In genomic region chr13:19958119-19959111, GRCh38 we compare ENCODE assay signal across 1 cellular context.
TF ChIP-seq lines count a peak whose summit lies in the region.

Gene ZMYM2 (plus strand): TSS chr13:19958727. CDS start chr13:19993073, 34,346 bp downstream.

TF ChIP-seq in HepG2, 621 proteins besides CTCF, POLR2A, EP300 and RAD21 (continued from another document):
- TF ChIP-seq, protein P1, sequence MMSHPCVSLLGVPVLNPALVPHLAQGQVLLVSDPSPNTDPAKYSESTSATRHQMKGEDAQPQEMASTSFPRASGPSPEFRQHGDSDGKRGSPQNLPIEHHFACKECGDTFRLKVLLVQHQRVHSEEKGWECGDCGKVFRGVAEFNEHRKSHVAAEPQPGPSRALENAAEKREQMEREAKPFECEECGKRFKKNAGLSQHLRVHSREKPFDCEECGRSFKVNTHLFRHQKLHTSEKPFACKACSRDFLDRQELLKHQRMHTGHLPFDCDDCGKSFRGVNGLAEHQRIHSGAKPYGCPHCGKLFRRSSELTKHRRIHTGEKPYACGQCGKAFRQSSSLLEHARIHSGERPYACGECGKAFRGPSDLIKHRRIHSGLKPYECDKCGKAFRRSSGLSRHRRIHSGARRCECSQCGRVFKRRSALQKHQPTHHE (CRISPR knock-in tag; IDR thresholded peaks at IDR 0.05; ENCODE audit: borderline replicate concordance), result 0 out of 2 replicates have a peak, but pooled peaks have one; percentile 6
- no peak for TF ChIP-seq PCBP2 (optimal IDR thresholded peaks at IDR 0.05; ENCODE audit: low read depth, low read length, poor library complexity, severe bottlenecking)
- TF ChIP-seq KDM4B (CRISPR knock-in tag; IDR thresholded peaks at IDR 0.05), result no peak
- no peak for TF ChIP-seq ARID5B (CRISPR knock-in tag; IDR thresholded peaks at IDR 0.05)
- TF ChIP-seq, protein P2, sequence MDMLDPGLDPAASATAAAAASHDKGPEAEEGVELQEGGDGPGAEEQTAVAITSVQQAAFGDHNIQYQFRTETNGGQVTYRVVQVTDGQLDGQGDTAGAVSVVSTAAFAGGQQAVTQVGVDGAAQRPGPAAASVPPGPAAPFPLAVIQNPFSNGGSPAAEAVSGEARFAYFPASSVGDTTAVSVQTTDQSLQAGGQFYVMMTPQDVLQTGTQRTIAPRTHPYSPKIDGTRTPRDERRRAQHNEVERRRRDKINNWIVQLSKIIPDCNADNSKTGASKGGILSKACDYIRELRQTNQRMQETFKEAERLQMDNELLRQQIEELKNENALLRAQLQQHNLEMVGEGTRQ (IDR thresholded peaks at IDR 0.05; ENCODE audit: low read depth, low read length), result no peak
- TF ChIP-seq, protein P2 (CRISPR knock-in tag; IDR thresholded peaks at IDR 0.05; ENCODE audit: borderline replicate concordance), result no peak
- TF ChIP-seq ZNF33B (CRISPR knock-in tag; IDR thresholded peaks at IDR 0.05), result no peak
- peak; percentile 63 for TF ChIP-seq ZNF639 (CRISPR knock-in tag; conservative IDR thresholded peaks at IDR 0.05)
- TF ChIP-seq, protein P3, sequence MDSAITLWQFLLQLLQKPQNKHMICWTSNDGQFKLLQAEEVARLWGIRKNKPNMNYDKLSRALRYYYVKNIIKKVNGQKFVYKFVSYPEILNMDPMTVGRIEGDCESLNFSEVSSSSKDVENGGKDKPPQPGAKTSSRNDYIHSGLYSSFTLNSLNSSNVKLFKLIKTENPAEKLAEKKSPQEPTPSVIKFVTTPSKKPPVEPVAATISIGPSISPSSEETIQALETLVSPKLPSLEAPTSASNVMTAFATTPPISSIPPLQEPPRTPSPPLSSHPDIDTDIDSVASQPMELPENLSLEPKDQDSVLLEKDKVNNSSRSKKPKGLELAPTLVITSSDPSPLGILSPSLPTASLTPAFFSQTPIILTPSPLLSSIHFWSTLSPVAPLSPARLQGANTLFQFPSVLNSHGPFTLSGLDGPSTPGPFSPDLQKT (CRISPR knock-in tag; IDR thresholded peaks at IDR 0.05; ENCODE audit: borderline replicate concordance), result no peak
- no peak for TF ChIP-seq CAMTA2 (CRISPR knock-in tag; IDR thresholded peaks at IDR 0.05; ENCODE audit: borderline replicate concordance)
- TF ChIP-seq NCOR1 (IDR thresholded peaks at IDR 0.05; ENCODE audit: borderline replicate concordance, low read length), result no peak
- peak; percentile 96; the same call in 1 of the 2 replicates for TF ChIP-seq PBX3 (CRISPR knock-in tag; IDR thresholded peaks at IDR 0.05; ENCODE audit: borderline replicate concordance)
- TF ChIP-seq JUND (CRISPR knock-in tag; IDR thresholded peaks at IDR 0.05), result no peak
